2 cellular contexts compared by ENCODE assay signal in the genomic region with DNA sequence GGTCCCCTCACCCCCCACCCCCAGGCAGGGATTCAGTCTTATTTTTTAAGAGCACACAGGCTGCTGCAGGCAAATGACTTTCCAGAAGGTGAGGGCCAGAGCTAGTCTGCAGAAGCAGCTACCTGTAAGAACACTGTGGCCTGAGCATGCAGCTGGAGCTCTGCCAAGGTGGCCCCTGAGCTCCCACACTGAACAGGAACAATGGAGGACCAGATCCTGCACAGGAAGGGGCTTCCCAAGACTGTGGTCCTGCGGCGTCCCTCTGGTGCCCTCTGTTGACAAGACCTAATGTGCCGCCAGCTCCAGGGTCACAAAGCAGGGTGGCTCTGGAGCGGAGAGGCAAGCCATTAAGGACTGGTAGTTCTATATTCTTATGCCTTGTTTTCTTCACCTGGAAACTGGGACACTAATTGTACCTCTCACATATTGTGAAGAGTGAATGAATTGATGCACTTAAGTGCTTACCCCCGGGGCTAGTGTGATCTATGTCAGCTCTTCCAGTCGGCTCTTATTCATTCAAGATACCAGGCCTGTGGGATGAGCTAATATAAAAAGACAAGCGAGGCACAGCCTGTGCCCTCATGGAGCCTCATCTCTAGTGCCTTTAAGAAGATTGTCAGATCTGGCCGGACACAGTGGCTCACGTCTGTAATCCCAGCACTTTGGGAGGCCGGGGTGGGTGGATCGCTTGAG.
TF ChIP-seq lines count a peak whose summit lies in the region.

No MANE protein-coding gene starts in this region.

TF ChIP-seq in HCT116, 20 proteins besides CTCF, POLR2A, EP300 and RAD21:
- TF ChIP-seq YY1 (IDR thresholded peaks at IDR 0.05; ENCODE audit: extremely low read depth, insufficient replicate concordance, low read depth, low read length): peak; percentile 47
- no peak for TF ChIP-seq ZFX (IDR thresholded peaks at IDR 0.05)

TF ChIP-seq in GM12878, 131 proteins besides CTCF, POLR2A, EP300 and RAD21:
- TF ChIP-seq RFX5 (IDR thresholded peaks at IDR 0.05; ENCODE audit: low read depth, low read length) (no peak), SREBF1 (IDR thresholded peaks at IDR 0.05; ENCODE audit: low read length) (no peak), TAF1 (IDR thresholded peaks at IDR 0.05; ENCODE audit: borderline replicate concordance, low read depth, low read length) (no peak), FOXM1 (IDR thresholded peaks at IDR 0.05; ENCODE audit: low read depth, low read length) (no peak), IKZF1 (conservative IDR thresholded peaks at IDR 0.05) (0 out of 2 replicates have a peak, but pooled peaks have one; percentile 27), KLF5 (IDR thresholded peaks at IDR 0.05; ENCODE audit: partially characterized antibody) (no peak), SMC3 (IDR thresholded peaks at IDR 0.05; ENCODE audit: borderline replicate concordance, low read length) (peak; percentile 61), ZNF217 (IDR thresholded peaks at IDR 0.05) (no peak), BHLHE40 (IDR thresholded peaks at IDR 0.05; ENCODE audit: borderline replicate concordance in 1 of 2, low read depth in 2 of 2, low read length in 1 of 2) (peak in 1 of 2 experiments; percentile 16; a peak in 1 of 4 replicates), CBX3 (IDR thresholded peaks at IDR 0.05; ENCODE audit: borderline replicate concordance, low read depth) (no peak), CHD4 (IDR thresholded peaks at IDR 0.05) (no peak), MXI1 (IDR thresholded peaks at IDR 0.05; ENCODE audit: low read depth, low read length) (no peak), STAT3 (IDR thresholded peaks at IDR 0.05; ENCODE audit: low read depth, low read length) (no peak), NFIC (IDR thresholded peaks at IDR 0.05; ENCODE audit: low read depth, low read length) (no peak), YY1 (IDR thresholded peaks at IDR 0.05; ENCODE audit: low read depth, low read length) (peak; percentile 70)
- TF ChIP-seq, protein P1, sequence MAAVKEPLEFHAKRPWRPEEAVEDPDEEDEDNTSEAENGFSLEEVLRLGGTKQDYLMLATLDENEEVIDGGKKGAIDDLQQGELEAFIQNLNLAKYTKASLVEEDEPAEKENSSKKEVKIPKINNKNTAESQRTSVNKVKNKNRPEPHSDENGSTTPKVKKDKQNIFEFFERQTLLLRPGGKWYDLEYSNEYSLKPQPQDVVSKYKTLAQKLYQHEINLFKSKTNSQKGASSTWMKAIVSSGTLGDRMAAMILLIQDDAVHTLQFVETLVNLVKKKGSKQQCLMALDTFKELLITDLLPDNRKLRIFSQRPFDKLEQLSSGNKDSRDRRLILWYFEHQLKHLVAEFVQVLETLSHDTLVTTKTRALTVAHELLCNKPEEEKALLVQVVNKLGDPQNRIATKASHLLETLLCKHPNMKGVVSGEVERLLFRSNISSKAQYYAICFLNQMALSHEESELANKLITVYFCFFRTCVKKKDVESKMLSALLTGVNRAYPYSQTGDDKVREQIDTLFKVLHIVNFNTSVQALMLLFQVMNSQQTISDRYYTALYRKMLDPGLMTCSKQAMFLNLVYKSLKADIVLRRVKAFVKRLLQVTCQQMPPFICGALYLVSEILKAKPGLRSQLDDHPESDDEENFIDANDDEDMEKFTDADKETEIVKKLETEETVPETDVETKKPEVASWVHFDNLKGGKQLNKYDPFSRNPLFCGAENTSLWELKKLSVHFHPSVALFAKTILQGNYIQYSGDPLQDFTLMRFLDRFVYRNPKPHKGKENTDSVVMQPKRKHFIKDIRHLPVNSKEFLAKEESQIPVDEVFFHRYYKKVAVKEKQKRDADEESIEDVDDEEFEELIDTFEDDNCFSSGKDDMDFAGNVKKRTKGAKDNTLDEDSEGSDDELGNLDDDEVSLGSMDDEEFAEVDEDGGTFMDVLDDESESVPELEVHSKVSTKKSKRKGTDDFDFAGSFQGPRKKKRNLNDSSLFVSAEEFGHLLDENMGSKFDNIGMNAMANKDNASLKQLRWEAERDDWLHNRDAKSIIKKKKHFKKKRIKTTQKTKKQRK (IDR thresholded peaks at IDR 0.05; ENCODE audit: low read depth, low read length): no peak
- TF ChIP-seq, protein P2, sequence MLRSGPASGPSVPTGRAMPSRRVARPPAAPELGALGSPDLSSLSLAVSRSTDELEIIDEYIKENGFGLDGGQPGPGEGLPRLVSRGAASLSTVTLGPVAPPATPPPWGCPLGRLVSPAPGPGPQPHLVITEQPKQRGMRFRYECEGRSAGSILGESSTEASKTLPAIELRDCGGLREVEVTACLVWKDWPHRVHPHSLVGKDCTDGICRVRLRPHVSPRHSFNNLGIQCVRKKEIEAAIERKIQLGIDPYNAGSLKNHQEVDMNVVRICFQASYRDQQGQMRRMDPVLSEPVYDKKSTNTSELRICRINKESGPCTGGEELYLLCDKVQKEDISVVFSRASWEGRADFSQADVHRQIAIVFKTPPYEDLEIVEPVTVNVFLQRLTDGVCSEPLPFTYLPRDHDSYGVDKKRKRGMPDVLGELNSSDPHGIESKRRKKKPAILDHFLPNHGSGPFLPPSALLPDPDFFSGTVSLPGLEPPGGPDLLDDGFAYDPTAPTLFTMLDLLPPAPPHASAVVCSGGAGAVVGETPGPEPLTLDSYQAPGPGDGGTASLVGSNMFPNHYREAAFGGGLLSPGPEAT (IDR thresholded peaks at IDR 0.05; ENCODE audit: low read depth): peak; percentile 50; the same call in 1 of the 2 replicates
